In the genomic region with DNA sequence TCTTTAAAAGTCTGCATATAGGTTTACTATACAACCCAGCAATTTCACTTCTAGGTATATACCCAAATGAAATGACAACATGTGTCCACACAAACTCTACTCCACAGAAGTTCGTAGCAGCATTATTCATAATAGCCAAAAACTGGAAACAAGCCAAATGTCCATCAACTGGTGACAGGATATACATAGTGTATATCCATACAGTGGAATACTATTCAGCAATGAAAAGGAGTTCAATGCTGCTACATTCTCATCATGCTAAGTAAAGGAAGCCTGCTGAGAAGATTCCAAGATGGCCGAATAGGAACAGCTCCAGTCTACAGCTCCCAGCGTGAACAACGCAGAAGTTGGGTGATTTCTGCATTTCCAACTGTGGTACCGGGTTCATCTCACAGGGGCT, we compare ENCODE assay signal across 7 cellular contexts.
"Had no signal": no experiment of that assay in that cellular context is flagged by ENCODE, and none has a peak within 500 bp of the region (broad histone marks: within the 10 kb centered on the region; RNA-seq: fewer than 3 reads in every experiment).

No MANE protein-coding gene starts in this region.

- ATAC-seq: GM12878 had no signal

- DNase-seq: GDM1, GF-D8 had no signal

- FAIRE-seq: GM12891, GM12892, GM18507, GM19239 had no signal

- H3K4me3 ChIP-seq: GM12878 had no signal
